In the genomic region with DNA sequence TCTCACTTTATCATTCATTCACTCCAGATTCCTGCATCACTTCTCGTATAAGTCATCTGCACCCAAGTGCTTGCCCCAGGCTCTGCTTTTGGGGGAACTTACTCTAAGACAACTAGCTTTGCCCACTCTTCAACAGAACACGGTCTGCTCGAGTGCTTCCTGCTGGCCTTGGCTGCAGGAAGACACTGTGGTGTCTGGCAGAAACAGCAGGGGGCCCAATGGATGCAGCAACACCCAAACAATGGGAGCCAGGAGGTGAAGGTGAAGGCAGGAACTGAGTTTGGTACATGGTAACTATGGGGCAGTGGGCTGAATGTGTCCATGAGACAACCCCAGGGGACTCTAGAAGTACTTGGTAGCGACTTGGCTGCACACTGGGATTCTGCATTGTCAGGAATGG, we compare ENCODE assay signal across 22 cellular contexts.
"Had no signal": no experiment of that assay in that cellular context is flagged by ENCODE, and none has a peak within 500 bp of the region (broad histone marks: within the 10 kb centered on the region; RNA-seq: fewer than 3 reads in every experiment).

No MANE protein-coding gene starts in this region.

- H3K27me3 ChIP-seq: ovary, right atrium auricular region, thyroid gland, upper lobe of left lung had no signal

- H3K4me1 ChIP-seq: breast epithelium, foreskin keratinocyte had no signal

- H3K4me3 ChIP-seq: esophagus muscularis mucosa, left lung, ovary, right atrium auricular region, stomach, thyroid gland, upper lobe of left lung had no signal

- H3K9me3 ChIP-seq: breast epithelium, esophagus muscularis mucosa, heart left ventricle, left lung, ovary, psoas muscle, right atrium auricular region, stomach, thyroid gland, upper lobe of left lung had no signal

- DNase-seq: activated CD8-positive, alpha-beta memory T cell treated with anti-CD3 and anti-CD28 coated beads, Interleukin-2, amount 10 ng/mL, durations not matched to agents 7 days and 5 days; activated CD8-positive, alpha-beta T cell treated with anti-CD3 and anti-CD28 coated beads, Interleukin-2, amount 10 ng/mL, durations not matched to agents 7 days and 5 days; activated naive CD8-positive, alpha-beta T cell treated with anti-CD3 and anti-CD28 coated beads, Interleukin-2, amount 50 U/mL, for 24 hours; activated T-cell treated with anti-CD3 and anti-CD28 coated beads, Interleukin-2, amount 50 U/mL, for 48 hours; amygdala; foreskin keratinocyte; heart left ventricle; hypothalamus; kidney glomerular epithelial cell; left lung; ovary; psoas muscle; stimulated activated CD4-positive, alpha-beta T cell treated with anti-CD3 and anti-CD28 coated beads, Interleukin-15, amount 100 ng/mL, for 24 hours; stimulated activated CD4-positive, alpha-beta T cell treated with anti-CD3 and anti-CD28 coated beads, Interleukin-2, amount 100 ng/mL, for 24 hours; stimulated activated naive B cell treated with anti-CD40 and anti-IgM and Interleukin-4, amounts not matched to agents 10 μg/mL and 1 μg/mL and 100 μg/mL, for 72 hours; stomach; T-helper 2 cell; thyroid gland; upper lobe of left lung had no signal

- ATAC-seq: activated CD8-positive, alpha-beta memory T cell treated with anti-CD3 and anti-CD28 coated beads, Interleukin-2, amount 10 ng/mL, durations not matched to agents 7 days and 5 days; activated CD8-positive, alpha-beta T cell treated with anti-CD3 and anti-CD28 coated beads, Interleukin-2, amount 10 ng/mL, durations not matched to agents 7 days and 5 days; activated naive CD8-positive, alpha-beta T cell treated with anti-CD3 and anti-CD28 coated beads, Interleukin-2, amount 50 U/mL, for 24 hours; foreskin keratinocyte; psoas muscle had no signal

- H3K36me3 ChIP-seq: breast epithelium, esophagus muscularis mucosa, heart left ventricle, left lung, ovary, right atrium auricular region, stomach, thyroid gland, upper lobe of left lung had no signal

- H3K27ac ChIP-seq: breast epithelium, esophagus muscularis mucosa, foreskin keratinocyte, heart left ventricle, left lung, ovary, psoas muscle, right atrium auricular region, stomach, thyroid gland, upper lobe of left lung had no signal
